ENCODE assay signal across 26 cellular contexts in genomic region chr6:112198582-112198981, GRCh38. TPM values are rescaled to one million over a fixed set of nuclear protein-coding genes. Genes with fewer than 3 reads are reported as not detected.
DNase-seq lines count a peak whose midpoint lies in the region; ATAC-seq and TF ChIP-seq lines count a peak whose summit lies in the region.
"Had no signal": no experiment of that assay in that cellular context is flagged by ENCODE, and none has a peak within 500 bp of the region (broad histone marks: within the 10 kb centered on the region; RNA-seq: fewer than 3 reads in every experiment).

No MANE protein-coding gene starts in this region.

- ATAC-seq in heart left ventricle (peak in 3 of 4 donors; percentile 18 to 47 (median 38)), Right ventricle myocardium inferior (no peak)
- ATAC-seq: HCT116 had no signal

- H3K27me3 ChIP-seq in heart left ventricle (no peaks in the 10 kb centered on the region), esophagus muscularis mucosa (no peaks in the 10 kb centered on the region), suprapubic skin (no peaks in the 10 kb centered on the region)
- H3K27me3 ChIP-seq: BLaER1 treated with 17β-estradiol and CSF1 and Interleukin-3, amounts not matched to agents 10 nM and 100 nM; MG63 had no signal

- H3K27ac ChIP-seq in heart left ventricle (peak overlapping the region in 6 of 12 donors; percentile 20 to 57 (median 44)), esophagus muscularis mucosa (replicated peaks in 1 of 4) (peak overlapping the region; percentile 52 to 62 (median 57)), suprapubic skin (no peak overlapping the region)
- H3K27ac ChIP-seq: BLaER1 treated with 17β-estradiol and CSF1 and Interleukin-3, amounts not matched to agents 10 nM and 100 nM; PC-9; RWPE1; SK-N-MC had no signal

- H3K9me3 ChIP-seq in heart left ventricle (no peaks in the 10 kb centered on the region), esophagus muscularis mucosa (no peaks in the 10 kb centered on the region), suprapubic skin (no peaks in the 10 kb centered on the region)
- H3K9me3 ChIP-seq: MG63 had no signal

- TF ChIP-seq EP300 in esophagus muscularis mucosa (IDR thresholded peaks at IDR 0.05) = no peak
- no peak for TF ChIP-seq EP300 in suprapubic skin (IDR thresholded peaks at IDR 0.05)

- peaks cover 0 to 73% (median 9%) of the 10 kb centered on the region in 9 donors for H3K36me3 ChIP-seq in heart left ventricle
- peaks cover 10 to 60% (median 17%) of the 10 kb centered on the region in 4 donors for H3K36me3 ChIP-seq in esophagus muscularis mucosa
- H3K36me3 ChIP-seq in suprapubic skin = no peaks in the 10 kb centered on the region
- H3K36me3 ChIP-seq: BLaER1 treated with 17β-estradiol and CSF1 and Interleukin-3, amounts not matched to agents 10 nM and 100 nM had no signal

- no peak for TF ChIP-seq POLR2A in heart left ventricle (IDR thresholded peaks at IDR 0.05)
- no peak for TF ChIP-seq POLR2A in esophagus muscularis mucosa (IDR thresholded peaks at IDR 0.05; ENCODE audit: low read depth)
- no peak for TF ChIP-seq POLR2A in suprapubic skin (IDR thresholded peaks at IDR 0.05)

- TF ChIP-seq CTCF in heart left ventricle (IDR thresholded peaks at IDR 0.05) (no peak), esophagus muscularis mucosa (IDR thresholded peaks at IDR 0.05) (no peak), suprapubic skin (IDR thresholded peaks at IDR 0.05) (no peak)

- intact Hi-C loops in heart left ventricle (cut with DNase I) = loop anchor here in 2 of 10 donors (5.0 to 10.0 kb wide), 2 partner anchors 56 to 64 kb away; partner anchors contain the start of gene LAMA4 (in 1 of the 2)
- intact Hi-C loops in Right ventricle myocardium inferior (cut with DNase I) = loop anchor here (5.0 kb wide), 1 partner anchor 54 kb away; the partner anchor contains the start of gene LAMA4
- intact Hi-C loops in esophagus muscularis mucosa (cut with DNase I) = no loop called here

- WGBS in heart left ventricle, 4 donors = 28 to 43% (median 40%) methylated on average over 4 of the region's 4 CpGs
- 41% methylated on average over 4 of the region's 4 CpGs for WGBS in esophagus muscularis mucosa
- 77% methylated on average over 4 of the region's 4 CpGs for whole genome bisulfite sequencing in suprapubic skin

- DNase-seq in heart left ventricle (no peak), Right ventricle myocardium inferior (ENCODE audit: missing footprints) (no peak), esophagus muscularis mucosa (ENCODE audit: extremely low spot score) (no peak), myocyte (ENCODE audit: low read depth) (peak; percentile 44), HCEC 1CT (no peak), iPS-NIHi11 (ENCODE audit: low spot score) (no peak), suprapubic skin (ENCODE audit: low spot score in 2 of 2) (no peak)
- DNase-seq: CD4-positive, alpha-beta T cell; DMS79; EL; GDM1; IMR-90; KG1; MG63; NCI-H1105 treated with DMSO at 0.1 percent for 48 hours; NCI-H1930; NCI-H446; NCI-H524 treated with DMSO at 0.1 percent for 48 hours; NCI-H774; SIG-M5 had no signal

- no peak overlapping the region for H3K4me3 ChIP-seq in heart left ventricle
- no peak overlapping the region for H3K4me3 ChIP-seq in esophagus muscularis mucosa
- H3K4me3 ChIP-seq in suprapubic skin = no peak overlapping the region
- H3K4me3 ChIP-seq: BLaER1 treated with 17β-estradiol and CSF1 and Interleukin-3, amounts not matched to agents 10 nM and 100 nM; GM12878; MG63; PC-9; SK-N-MC had no signal

- H3K4me1 ChIP-seq in heart left ventricle = peaks cover 0 to 63% (median 30%) of the 10 kb centered on the region in 12 donors
- peaks cover 34 to 80% (median 59%) of the 10 kb centered on the region in 4 donors for H3K4me1 ChIP-seq in esophagus muscularis mucosa
- H3K4me1 ChIP-seq in suprapubic skin = no peaks in the 10 kb centered on the region
- H3K4me1 ChIP-seq: BLaER1 treated with 17β-estradiol and CSF1 and Interleukin-3, amounts not matched to agents 10 nM and 100 nM had no signal

RNA-seq across cellular contexts. Expression of gene LAMA4, which starts 55.8 kb away (rescaled TPM):
- total RNA-seq in heart left ventricle (100 to 1,000 TPM in 2 of 9 donors, 10 to 100 TPM in 7; 42.6 to 132 (median 77.7) TPM), Right ventricle myocardium inferior (83.0 TPM), esophagus muscularis mucosa (100 to 1,000 TPM; 261 to 336 (median 303) TPM), myocyte (65.7 and 66.2 TPM in 2 replicates), suprapubic skin (10 to 100 TPM; 10.4 to 44.0 (median 23.6) TPM)
- 10 to 100 TPM; 23.8 to 55.9 TPM for polyA plus RNA-seq in heart left ventricle
- 2.5 TPM for polyA plus RNA-seq in myocyte (2012)
- total RNA-seq: CD4-positive, alpha-beta T cell had no signal
